ENCODE assay signal across 8 cellular contexts in the genomic region with DNA sequence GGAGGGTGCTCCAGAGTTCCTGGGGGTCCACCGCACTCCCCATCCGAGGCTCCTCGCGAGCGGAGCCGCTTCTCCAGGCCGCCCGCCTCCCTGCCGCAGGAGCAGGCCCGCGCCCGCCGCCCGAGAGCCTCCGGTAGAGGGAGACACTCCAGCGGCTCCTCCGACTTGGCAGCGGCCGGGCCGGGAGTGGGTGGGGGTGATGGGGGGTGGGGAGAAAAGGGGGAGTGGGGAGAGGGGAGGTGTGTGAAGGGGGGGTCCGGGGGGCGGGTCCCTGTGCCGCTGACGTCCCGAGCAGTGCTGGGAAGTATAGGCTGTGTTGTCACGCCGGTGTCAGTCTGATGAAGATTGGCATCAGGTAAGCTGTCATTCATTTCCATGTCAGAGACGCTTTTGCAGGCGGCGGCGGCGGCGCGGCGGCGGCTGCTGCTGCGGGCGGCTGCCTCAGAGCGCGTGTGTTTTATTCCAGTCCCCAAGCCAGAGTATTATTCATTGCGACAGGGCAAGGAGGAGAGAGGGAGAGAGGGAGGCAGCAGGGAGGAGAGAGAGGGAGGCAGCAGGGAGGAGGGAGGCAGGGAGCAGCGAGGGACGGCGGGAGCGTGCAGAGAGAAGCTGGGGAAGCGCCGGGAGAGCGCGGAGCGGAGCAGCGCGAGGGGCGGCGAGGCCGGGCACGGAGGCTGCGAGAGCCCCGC. TPM values are rescaled to one million over a fixed set of nuclear protein-coding genes. Genes with fewer than 3 reads are reported as not detected.
DNase-seq lines count a peak whose midpoint lies in the region; ATAC-seq and TF ChIP-seq lines count a peak whose summit lies in the region.

TSS of gene PKNOX2 (plus strand) at position 330 of the 689 bp plus-strand sequence. CDS start 186,555 bp downstream, outside the sequence.

- no peaks in the 10 kb centered on the region for H4K20me1 ChIP-seq in neural cell (ENCODE audit: insufficient read depth)

- peak within 1 kb of the TSS in 1 of 2 donors; percentile 41 for H3K4me3 ChIP-seq in CD4-positive, alpha-beta memory T cell (ENCODE audit: low read length in 2 of 2)
- peak within 1 kb of the TSS; percentile 97 for H3K4me3 ChIP-seq in neural cell (ENCODE audit: low read length)

- no peak within 1 kb of the TSS for H3K27ac ChIP-seq in CD4-positive, alpha-beta memory T cell (ENCODE audit: low read depth, low read length)
- H3K27ac ChIP-seq in foreskin keratinocyte (no peak within 1 kb of the TSS), neural cell (ENCODE audit: low read length) (peak within 1 kb of the TSS; percentile 92)

- TF ChIP-seq CTCF in foreskin keratinocyte (conservative IDR thresholded peaks at IDR 0.05) (peak; percentile 61), neural cell (IDR thresholded peaks at IDR 0.05; ENCODE audit: poor library complexity, severe bottlenecking) (peak; percentile 66)

- H3K9me3 ChIP-seq in CD4-positive, alpha-beta memory T cell (ENCODE audit: control insufficient read depth in 1 of 2, low read length in 2 of 2), result no peaks in the 10 kb centered on the region
- no peaks in the 10 kb centered on the region for H3K9me3 ChIP-seq in neural cell (ENCODE audit: low read length)

- peaks cover 33% of the 10 kb centered on the region for H3K27me3 ChIP-seq in CD4-positive, alpha-beta memory T cell (ENCODE audit: insufficient read depth, low read length)
- H3K27me3 ChIP-seq in foreskin keratinocyte, result peaks cover 75% of the 10 kb centered on the region
- no peaks in the 10 kb centered on the region for H3K27me3 ChIP-seq in neural cell (ENCODE audit: insufficient read depth, low read depth, low read length)

- CTCF ChIA-PET in CD4-positive, alpha-beta memory T cell (lab: Charles Lee; ENCODE audit: partially characterized antibody), result interaction anchor here (0.8 to 2.2 kb wide), 3 partner anchors 9 to 22 kb away, joined by 3 to 7 read pairs (median 3); no protein-coding TSS in a partner anchor
- CTCF ChIA-PET in HEK293T (lab: Yijun Ruan, JAX), result interaction anchor here (0.6 kb wide), 1 partner anchor 12 kb away, joined by 3 read pairs; no protein-coding TSS in a partner anchor

- H3K4me1 Mint-ChIP-seq in CD4-positive, alpha-beta memory T cell, result peaks cover 15 to 40% (median 22%) of the 10 kb centered on the region in 4 donors
- peaks cover 25% of the 10 kb centered on the region for H3K4me1 Mint-ChIP-seq in stimulated activated naive CD8-positive, alpha-beta T cell treated with anti-CD3 and anti-CD28 coated beads, Interleukin-15, amount 100 ng/mL, for 72 hours

- H3K9me3 Mint-ChIP-seq in CD4-positive, alpha-beta memory T cell, result no peaks in the 10 kb centered on the region
- no peaks in the 10 kb centered on the region for H3K9me3 Mint-ChIP-seq in stimulated activated naive CD8-positive, alpha-beta T cell treated with anti-CD3 and anti-CD28 coated beads, Interleukin-15, amount 100 ng/mL, for 72 hours

- H3K4me3 Mint-ChIP-seq in CD4-positive, alpha-beta memory T cell, result peak within 1 kb of the TSS; percentile 89 to 100 (median 91)
- H3K4me3 Mint-ChIP-seq in stimulated activated naive CD8-positive, alpha-beta T cell treated with anti-CD3 and anti-CD28 coated beads, Interleukin-15, amount 100 ng/mL, for 72 hours, result peak within 1 kb of the TSS; percentile 93 to 99

- H3K9ac ChIP-seq in neural cell (ENCODE audit: low read length), result peak within 1 kb of the TSS; percentile 95

- peak; percentile 62 for TF ChIP-seq RAD21 in neural cell (conservative IDR thresholded peaks at IDR 0.05)

- POLR2A ChIA-PET in CD4-positive, alpha-beta memory T cell (lab: Charles Lee; ENCODE audit: partially characterized antibody), result interaction anchor here (1.6 kb wide), 1 partner anchor 53 kb away, joined by 4 read pairs; the partner anchor contains the start of gene TMEM218
- POLR2A ChIA-PET in HEK293T (lab: Yijun Ruan, JAX), result interaction anchor here (1.2 to 1.4 kb wide), 3 partner anchors 52 to 405 kb away, joined by 3 read pairs; partner anchors contain the start of genes CCDC15 and EI24

- peak; percentile 84 for ATAC-seq in foreskin keratinocyte
- ATAC-seq in stimulated activated naive CD8-positive, alpha-beta T cell treated with anti-CD3 and anti-CD28 coated beads, Interleukin-15, amount 100 ng/mL, for 72 hours, result peak; percentile 75

- peak within 1 kb of the TSS; percentile 95 for H3K4me2 ChIP-seq in neural cell (ENCODE audit: low read length)

- peak; percentile 99 for TF ChIP-seq EP300 in neural cell (conservative IDR thresholded peaks at IDR 0.05; ENCODE audit: poor library complexity, severe bottlenecking)

- H3K36me3 Mint-ChIP-seq in CD4-positive, alpha-beta memory T cell, result peaks cover 0 to 2% of the 10 kb centered on the region in 2 donors

- H3F3A ChIP-seq in neural cell (ENCODE audit: insufficient read depth, low read length, poor library complexity, severe bottlenecking), result peaks cover 13% of the 10 kb centered on the region

- intact Hi-C loops in CD4-positive, alpha-beta memory T cell (cut with micrococcal nuclease), result loop anchor here (2.0 kb wide), 1 partner anchor 54 kb away; the partner anchor contains the start of gene TMEM218

- peaks cover 22% of the 10 kb centered on the region for H3K4me1 ChIP-seq in CD4-positive, alpha-beta memory T cell (ENCODE audit: insufficient read depth, low read length)
- no peaks in the 10 kb centered on the region for H3K4me1 ChIP-seq in foreskin keratinocyte

- no peaks in the 10 kb centered on the region for H3K9me2 ChIP-seq in neural cell (ENCODE audit: insufficient read depth, low read length)

- no peaks in the 10 kb centered on the region for H3K36me3 ChIP-seq in CD4-positive, alpha-beta memory T cell (ENCODE audit: insufficient read depth, low read length)
- no peaks in the 10 kb centered on the region for H3K36me3 ChIP-seq in neural cell (ENCODE audit: insufficient read depth, low read length)

- peaks cover 24% of the 10 kb centered on the region for H3K79me2 ChIP-seq in neural cell (replicated peaks; ENCODE audit: insufficient read depth, low read length)

- peak; percentile 42 to 78 (median 53) for DNase-seq in CD4-positive, alpha-beta memory T cell
- DNase-seq in HEK293T (ENCODE audit: extremely low spot score) (peak; percentile 78), NOMO-1 treated with dmso at 0.1 percent for 144 hours (lab: John Stamatoyannopoulos, UW; ENCODE audit: unreplicated experiment) (peak; percentile 40), foreskin keratinocyte (peak in 1 of 2 donors; percentile 30), middle frontal gyrus (ENCODE audit: extremely low spot score, low spot score) (no peak)
- DNase-seq in activated effector memory CD4-positive, alpha-beta T cell treated with anti-CD3 and anti-CD28 coated beads, Interleukin-2, amount 50 U/mL, for 16 hours, result peak; percentile 91
- peak; percentile 57 to 61 for DNase-seq in stimulated activated naive CD8-positive, alpha-beta T cell treated with anti-CD3 and anti-CD28 coated beads, Interleukin-15, amount 100 ng/mL, for 72 hours

- peak within 1 kb of the TSS in 3 of 7 donors; percentile 23 to 78 (median 70) for H3K27ac Mint-ChIP-seq in CD4-positive, alpha-beta memory T cell
- peak within 1 kb of the TSS in 1 of 2 donors; percentile 69 for H3K27ac Mint-ChIP-seq in stimulated activated naive CD8-positive, alpha-beta T cell treated with anti-CD3 and anti-CD28 coated beads, Interleukin-15, amount 100 ng/mL, for 72 hours

- peak within 1 kb of the TSS; percentile 33 for H2AFZ ChIP-seq in neural cell (ENCODE audit: low read depth, low read length)

- peaks cover 44 to 46% of the 10 kb centered on the region in 2 donors for H3K27me3 Mint-ChIP-seq in CD4-positive, alpha-beta memory T cell
- peaks cover 84% of the 10 kb centered on the region for H3K27me3 Mint-ChIP-seq in stimulated activated naive CD8-positive, alpha-beta T cell treated with anti-CD3 and anti-CD28 coated beads, Interleukin-15, amount 100 ng/mL, for 72 hours

TF ChIP-seq in HEK293T, 16 proteins besides CTCF, POLR2A, EP300 and RAD21 (continues in another document):
- no peak for TF ChIP-seq FOXM1 (IDR thresholded peaks at IDR 0.05; ENCODE audit: borderline replicate concordance)
- TF ChIP-seq, protein P1, sequence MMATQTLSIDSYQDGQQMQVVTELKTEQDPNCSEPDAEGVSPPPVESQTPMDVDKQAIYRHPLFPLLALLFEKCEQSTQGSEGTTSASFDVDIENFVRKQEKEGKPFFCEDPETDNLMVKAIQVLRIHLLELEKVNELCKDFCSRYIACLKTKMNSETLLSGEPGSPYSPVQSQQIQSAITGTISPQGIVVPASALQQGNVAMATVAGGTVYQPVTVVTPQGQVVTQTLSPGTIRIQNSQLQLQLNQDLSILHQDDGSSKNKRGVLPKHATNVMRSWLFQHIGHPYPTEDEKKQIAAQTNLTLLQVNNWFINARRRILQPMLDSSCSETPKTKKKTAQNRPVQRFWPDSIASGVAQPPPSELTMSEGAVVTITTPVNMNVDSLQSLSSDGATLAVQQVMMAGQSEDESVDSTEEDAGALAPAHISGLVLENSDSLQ (IDR thresholded peaks at IDR 0.05), result peak; percentile 98
- no peak for TF ChIP-seq NFRKB (IDR thresholded peaks at IDR 0.05)
- TF ChIP-seq CTBP1 (IDR thresholded peaks at IDR 0.05; ENCODE audit: borderline replicate concordance), result no peak; the same call in 1 of the 2 replicates
- TF ChIP-seq ZNF384 (IDR thresholded peaks at IDR 0.05), result no peak
- TF ChIP-seq SUZ12 (IDR thresholded peaks at IDR 0.05), result no peak
- 0 out of 2 replicates have a peak, but pooled peaks have one; percentile 13 for TF ChIP-seq L3MBTL2 (conservative IDR thresholded peaks at IDR 0.05)

TF ChIP-seq in neural cell, 6 proteins besides CTCF, POLR2A, EP300 and RAD21 (continues in another document):
- peak; percentile 67 for TF ChIP-seq SMC3 (conservative IDR thresholded peaks at IDR 0.05; ENCODE audit: poor library complexity)

RNA-seq across cellular contexts. Expression of gene PKNOX2, which starts in this region (rescaled TPM):
- not detected for total RNA-seq in CD4-positive, alpha-beta memory T cell
- not detected for polyA plus RNA-seq in CD4-positive, alpha-beta memory T cell
- total RNA-seq in foreskin keratinocyte, result 0.04 and 0.10 TPM in 2 replicates
- polyA plus RNA-seq in foreskin keratinocyte, result 0.03 and 0.04 TPM in 2 replicates
- polyA plus RNA-seq in neural cell, result 0.99 and 1.2 TPM in 2 replicates
- 4.7 and 7.8 TPM in 2 replicates for polyA minus RNA-seq in neural cell

Comparison
In these comparisons a context has a peak if more than half of its experiments do, and no peak if none do; other contexts are left out.
1. Peak in DNase-seq in CD4-positive, alpha-beta memory T cell; RNA of the gene not detected or under 1 TPM.
2. Peak in ATAC-seq in foreskin keratinocyte; RNA of the gene not detected or under 1 TPM.